Comparison of ENCODE assay signal across 11 cellular contexts in the genomic region with DNA sequence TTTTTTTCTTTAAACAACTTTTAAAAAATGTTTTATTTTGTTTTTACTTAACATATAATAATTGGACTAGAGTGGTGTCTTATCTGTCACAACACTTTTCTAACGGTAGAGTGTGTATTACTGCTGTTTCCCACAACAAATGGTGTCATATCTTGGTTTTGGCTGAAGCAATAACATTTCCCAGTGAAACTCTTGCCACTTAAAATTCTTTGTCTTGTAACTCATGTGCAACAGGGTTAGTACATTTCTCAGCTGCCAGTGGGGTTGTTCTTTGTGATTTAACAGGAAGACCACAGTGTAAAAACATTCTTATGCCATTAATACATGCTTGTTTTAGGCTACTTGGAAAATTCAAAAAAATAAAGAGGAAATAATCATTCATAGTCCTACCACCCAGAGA. TPM values are rescaled to one million over a fixed set of nuclear protein-coding genes. Genes with fewer than 3 reads are reported as not detected.
DNase-seq lines count a peak whose midpoint lies in the region; ATAC-seq and TF ChIP-seq lines count a peak whose summit lies in the region.
"Had no signal": no experiment of that assay in that cellular context is flagged by ENCODE, and none has a peak within 500 bp of the region (broad histone marks: within the 10 kb centered on the region; RNA-seq: fewer than 3 reads in every experiment).

No MANE protein-coding gene starts in this region.

- no peaks in the 10 kb centered on the region for H3K79me1 ChIP-seq in trophoblast cell (ENCODE audit: low read length)

- no peaks in the 10 kb centered on the region; the same call in 1 of the 2 replicates for H3K36me3 ChIP-seq in GM23338 (ENCODE audit: insufficient read depth)
- H3K36me3 ChIP-seq in trophoblast cell (ENCODE audit: control insufficient read depth in 1 of 2, insufficient read depth in 2 of 2, low read length in 2 of 2), result no peaks in the 10 kb centered on the region

- no peak overlapping the region for H4K12ac ChIP-seq in trophoblast cell (ENCODE audit: low read depth, low read length)

- H3K36me3 Mint-ChIP-seq in GM23338 (ENCODE audit: low read depth), result peaks cover 13% of the 10 kb centered on the region

- H3K4me3 Mint-ChIP-seq in GM23338, result no peak overlapping the region; the same call in 2 of the 3 replicates
- H3K4me3 Mint-ChIP-seq: effector memory CD8-positive, alpha-beta T cell had no signal

- peak overlapping the region; percentile 33; the same call in 1 of the 2 replicates for H3K27ac ChIP-seq in GM23338 (ENCODE audit: low read depth)
- no peak overlapping the region for H3K27ac ChIP-seq in trophoblast cell (ENCODE audit: low read depth, low read length)

- peaks cover 3% of the 10 kb centered on the region; the same call in 1 of the 2 replicates for H4K20me1 ChIP-seq in GM23338 (replicated peaks; ENCODE audit: insufficient read depth)

- no peaks in the 10 kb centered on the region for H3K9me3 Mint-ChIP-seq in GM23338
- H3K9me3 Mint-ChIP-seq: effector memory CD8-positive, alpha-beta T cell had no signal

- H2AK5ac ChIP-seq in trophoblast cell (ENCODE audit: low read length), result no peak overlapping the region

- no peak overlapping the region for H3K18ac ChIP-seq in trophoblast cell (ENCODE audit: low read length)

- no peak overlapping the region for H4K91ac ChIP-seq in trophoblast cell (ENCODE audit: low read depth, low read length)

- no peak overlapping the region for H2AFZ ChIP-seq in GM23338
- H2AFZ ChIP-seq in trophoblast cell (ENCODE audit: insufficient read depth, low read length, poor library complexity), result no peak overlapping the region

- H3K9me3 ChIP-seq in trophoblast cell (ENCODE audit: insufficient read depth, low read depth, low read length), result no peaks in the 10 kb centered on the region

- H3F3A ChIP-seq in GM23338 (replicated peaks; ENCODE audit: low read depth), result 0 out of 2 replicates have a peak, but pooled peaks cover 11% of the 10 kb centered on the region

- no peak overlapping the region for H3K4ac ChIP-seq in trophoblast cell (ENCODE audit: low read depth, low read length)

- no peak overlapping the region for H2BK5ac ChIP-seq in trophoblast cell (ENCODE audit: low read depth, low read length, poor library complexity)

- H3K27me3 Mint-ChIP-seq in GM23338 (ENCODE audit: insufficient read depth, low read depth, poor library complexity), result peaks cover 3% of the 10 kb centered on the region

- H3K23ac ChIP-seq in trophoblast cell (ENCODE audit: low read length), result no peak overlapping the region

- no peaks in the 10 kb centered on the region for H3K9me2 ChIP-seq in GM23338 (ENCODE audit: insufficient read depth)

- WGBS in trophoblast cell (ENCODE audit: extremely low coverage, insufficient coverage, insufficient read length), result no CpG with 5 or more reads among the region's 1 CpG

- peaks cover 39% of the 10 kb centered on the region for H3K4me1 Mint-ChIP-seq in GM23338

- TF ChIP-seq CTCF in GM23338 (conservative IDR thresholded peaks at IDR 0.05; ENCODE audit: low read depth in 2 of 2), result no peak

- H3K4me2 ChIP-seq in GM23338 (0 out of 2 replicates have a peak overlapping the region, but pooled peaks have one; percentile 19), trophoblast cell (ENCODE audit: low read length) (no peak overlapping the region)

- H3K4me3 ChIP-seq in GM23338 (no peak overlapping the region), trophoblast cell (ENCODE audit: low read depth, low read length) (no peak overlapping the region)

- DNase-seq in GM23338 (ENCODE audit: low spot score) (no peak), RPMI7951 (ENCODE audit: low read depth) (peak; percentile 60), fibroblast of peridontal ligament (ENCODE audit: extremely low read depth) (peak; percentile 92), trophoblast cell (peak; percentile 50 to 69), T-helper 9 cell (no peak), NCI-H187 (lab: John Stamatoyannopoulos, UW) (no peak), NCI-H2171 (lab: John Stamatoyannopoulos, UW) (no peak), DMS153 (lab: John Stamatoyannopoulos, UW) (no peak)
- DNase-seq: effector memory CD8-positive, alpha-beta T cell had no signal

- H3K9ac ChIP-seq in trophoblast cell (ENCODE audit: low read length), result no peak overlapping the region

- H3K27me3 ChIP-seq in GM23338 (ENCODE audit: insufficient read depth) (no peaks in the 10 kb centered on the region), trophoblast cell (ENCODE audit: insufficient read depth, low read length) (no peaks in the 10 kb centered on the region)

- H2BK120ac ChIP-seq in trophoblast cell (ENCODE audit: insufficient read depth, low read length, poor library complexity), result no peak overlapping the region

- H3K27ac Mint-ChIP-seq in GM23338, result peak overlapping the region; percentile 78
- H3K27ac Mint-ChIP-seq: effector memory CD8-positive, alpha-beta T cell had no signal

- H3K14ac ChIP-seq in trophoblast cell (ENCODE audit: low read length), result no peak overlapping the region

- peaks cover 24% of the 10 kb centered on the region for H3K4me1 ChIP-seq in GM23338 (ENCODE audit: insufficient read depth)
- no peaks in the 10 kb centered on the region for H3K4me1 ChIP-seq in trophoblast cell (ENCODE audit: control insufficient read depth in 1 of 2, insufficient read depth in 2 of 2, low read length in 2 of 2)

- no peak overlapping the region for H4K8ac ChIP-seq in trophoblast cell (ENCODE audit: low read depth, low read length)

- H2BK12ac ChIP-seq in trophoblast cell (ENCODE audit: low read length), result no peak overlapping the region

- no peaks in the 10 kb centered on the region for H3K79me2 ChIP-seq in GM23338 (replicated peaks; ENCODE audit: insufficient read depth)
- H3K79me2 ChIP-seq in trophoblast cell (ENCODE audit: control insufficient read depth, insufficient read depth, low read length, poor library complexity), result no peaks in the 10 kb centered on the region

- ATAC-seq in GM23338, result no peak
- ATAC-seq: effector memory CD8-positive, alpha-beta T cell had no signal

TF ChIP-seq in GM23338, 12 proteins besides CTCF, POLR2A, EP300 and RAD21:
- TF ChIP-seq ZNF331 (CRISPR knock-in tag; IDR thresholded peaks at IDR 0.05; ENCODE audit: low read depth) (no peak), NANOG (IDR thresholded peaks at IDR 0.05; ENCODE audit: borderline replicate concordance) (no peak)

RNA-seq across cellular contexts. Expression of a gene that starts 43.5 kb away (rescaled TPM):
- total RNA-seq in GM23338 (2014; rRNA removed; shearing (Covaris generic)), result 166 and 187 TPM in 2 replicates
- polyA plus RNA-seq in GM23338 (2016; fragmentation: Nextera tagmentation; extraction: Ambion mirVana), result 116 and 120 TPM in 2 replicates
- 1.3 and 3.4 TPM in 2 replicates for total RNA-seq in RPMI7951 (2014; rRNA removed; shearing (Covaris generic))
- 12.5 and 12.7 TPM in 2 replicates for polyA plus RNA-seq in trophoblast cell (2013)
- total RNA-seq: HT-29 had no signal
- polyA plus RNA-seq: keratinocyte had no signal

Comparison
In these comparisons a context has a peak if more than half of its experiments do, and no peak if none do; other contexts are left out.
1. DNase-seq: peak in RPMI7951 (single experiment), fibroblast of peridontal ligament (single experiment) and trophoblast cell (2 of 2); none in GM23338 (single experiment), T-helper 9 cell (single experiment), NCI-H187 (0 of 2), NCI-H2171 (single experiment) and DMS153 (single experiment).
2. RNA of a gene that starts 43.5 kb away (total RNA-seq): 166 to 187 TPM in GM23338; 1.3 to 3.4 TPM in RPMI7951; every median in the first group is over 10 times any median in the second.